In genomic region chr3:123069021-123069381, GRCh38 we compare ENCODE assay signal across 2 cellular contexts.
TF ChIP-seq lines count a peak whose summit lies in the region.

No MANE protein-coding gene starts in this region.

TF ChIP-seq in GM23338, 12 proteins besides CTCF, POLR2A, EP300 and RAD21:
- TF ChIP-seq, protein P1, sequence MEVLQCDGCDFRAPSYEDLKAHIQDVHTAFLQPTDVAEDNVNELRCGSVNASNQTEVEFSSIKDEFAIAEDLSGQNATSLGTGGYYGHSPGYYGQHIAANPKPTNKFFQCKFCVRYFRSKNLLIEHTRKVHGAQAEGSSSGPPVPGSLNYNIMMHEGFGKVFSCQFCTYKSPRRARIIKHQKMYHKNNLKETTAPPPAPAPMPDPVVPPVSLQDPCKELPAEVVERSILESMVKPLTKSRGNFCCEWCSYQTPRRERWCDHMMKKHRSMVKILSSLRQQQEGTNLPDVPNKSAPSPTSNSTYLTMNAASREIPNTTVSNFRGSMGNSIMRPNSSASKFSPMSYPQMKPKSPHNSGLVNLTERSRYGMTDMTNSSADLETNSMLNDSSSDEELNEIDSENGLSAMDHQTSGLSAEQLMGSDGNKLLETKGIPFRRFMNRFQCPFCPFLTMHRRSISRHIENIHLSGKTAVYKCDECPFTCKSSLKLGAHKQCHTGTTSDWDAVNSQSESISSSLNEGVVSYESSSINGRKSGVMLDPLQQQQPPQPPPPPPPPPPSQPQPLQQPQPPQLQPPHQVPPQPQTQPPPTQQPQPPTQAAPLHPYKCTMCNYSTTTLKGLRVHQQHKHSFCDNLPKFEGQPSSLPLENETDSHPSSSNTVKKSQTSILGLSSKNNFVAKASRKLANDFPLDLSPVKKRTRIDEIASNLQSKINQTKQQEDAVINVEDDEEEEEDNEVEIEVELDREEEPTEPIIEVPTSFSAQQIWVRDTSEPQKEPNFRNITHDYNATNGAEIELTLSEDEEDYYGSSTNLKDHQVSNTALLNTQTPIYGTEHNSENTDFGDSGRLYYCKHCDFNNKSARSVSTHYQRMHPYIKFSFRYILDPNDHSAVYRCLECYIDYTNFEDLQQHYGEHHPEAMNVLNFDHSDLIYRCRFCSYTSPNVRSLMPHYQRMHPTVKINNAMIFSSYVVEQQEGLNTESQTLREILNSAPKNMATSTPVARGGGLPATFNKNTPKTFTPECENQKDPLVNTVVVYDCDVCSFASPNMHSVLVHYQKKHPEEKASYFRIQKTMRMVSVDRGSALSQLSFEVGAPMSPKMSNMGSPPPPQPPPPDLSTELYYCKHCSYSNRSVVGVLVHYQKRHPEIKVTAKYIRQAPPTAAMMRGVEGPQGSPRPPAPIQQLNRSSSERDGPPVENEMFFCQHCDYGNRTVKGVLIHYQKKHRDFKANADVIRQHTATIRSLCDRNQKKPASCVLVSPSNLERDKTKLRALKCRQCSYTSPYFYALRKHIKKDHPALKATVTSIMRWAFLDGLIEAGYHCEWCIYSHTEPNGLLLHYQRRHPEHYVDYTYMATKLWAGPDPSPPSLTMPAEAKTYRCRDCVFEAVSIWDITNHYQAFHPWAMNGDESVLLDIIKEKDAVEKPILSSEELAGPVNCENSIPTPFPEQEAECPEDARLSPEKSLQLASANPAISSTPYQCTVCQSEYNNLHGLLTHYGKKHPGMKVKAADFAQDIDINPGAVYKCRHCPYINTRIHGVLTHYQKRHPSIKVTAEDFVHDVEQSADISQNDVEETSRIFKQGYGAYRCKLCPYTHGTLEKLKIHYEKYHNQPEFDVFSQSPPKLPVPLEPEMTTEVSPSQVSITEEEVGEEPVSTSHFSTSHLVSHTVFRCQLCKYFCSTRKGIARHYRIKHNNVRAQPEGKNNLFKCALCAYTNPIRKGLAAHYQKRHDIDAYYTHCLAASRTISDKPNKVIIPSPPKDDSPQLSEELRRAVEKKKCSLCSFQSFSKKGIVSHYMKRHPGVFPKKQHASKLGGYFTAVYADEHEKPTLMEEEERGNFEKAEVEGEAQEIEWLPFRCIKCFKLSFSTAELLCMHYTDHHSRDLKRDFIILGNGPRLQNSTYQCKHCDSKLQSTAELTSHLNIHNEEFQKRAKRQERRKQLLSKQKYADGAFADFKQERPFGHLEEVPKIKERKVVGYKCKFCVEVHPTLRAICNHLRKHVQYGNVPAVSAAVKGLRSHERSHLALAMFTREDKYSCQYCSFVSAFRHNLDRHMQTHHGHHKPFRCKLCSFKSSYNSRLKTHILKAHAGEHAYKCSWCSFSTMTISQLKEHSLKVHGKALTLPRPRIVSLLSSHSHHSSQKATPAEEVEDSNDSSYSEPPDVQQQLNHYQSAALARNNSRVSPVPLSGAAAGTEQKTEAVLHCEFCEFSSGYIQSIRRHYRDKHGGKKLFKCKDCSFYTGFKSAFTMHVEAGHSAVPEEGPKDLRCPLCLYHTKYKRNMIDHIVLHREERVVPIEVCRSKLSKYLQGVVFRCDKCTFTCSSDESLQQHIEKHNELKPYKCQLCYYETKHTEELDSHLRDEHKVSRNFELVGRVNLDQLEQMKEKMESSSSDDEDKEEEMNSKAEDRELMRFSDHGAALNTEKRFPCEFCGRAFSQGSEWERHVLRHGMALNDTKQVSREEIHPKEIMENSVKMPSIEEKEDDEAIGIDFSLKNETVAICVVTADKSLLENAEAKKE (CRISPR knock-in tag; IDR thresholded peaks at IDR 0.05), result no peak
- peak; percentile 7 for TF ChIP-seq REST (IDR thresholded peaks at IDR 0.05; ENCODE audit: unreplicated experiment)
TF ChIP-seq in GM23338: peak in this region for 1.

TF ChIP-seq in endothelial cell of umbilical vein, 7 proteins besides CTCF, POLR2A, EP300 and RAD21:
- no peak for TF ChIP-seq EZH2 (IDR thresholded peaks at IDR 0.05; ENCODE audit: borderline replicate concordance, low read depth, low read length, severe bottlenecking)
- no peak for TF ChIP-seq MYC (IDR thresholded peaks at IDR 0.05; ENCODE audit: low read depth, low read length)
- no peak for TF ChIP-seq POLR2AphosphoS5 (IDR thresholded peaks at IDR 0.05; ENCODE audit: insufficient read depth, low read depth, low read length)
- TF ChIP-seq MAX (IDR thresholded peaks at IDR 0.05; ENCODE audit: insufficient read depth, insufficient read length), result no peak
- no peak for TF ChIP-seq GATA2 (IDR thresholded peaks at IDR 0.05; ENCODE audit: insufficient read depth, insufficient read length, low read depth, low read length)
- no peak for TF ChIP-seq JUN (IDR thresholded peaks at IDR 0.05; ENCODE audit: borderline replicate concordance, insufficient read depth, insufficient read length, low read depth)
- no peak for TF ChIP-seq FOS (IDR thresholded peaks at IDR 0.05; ENCODE audit: borderline replicate concordance, insufficient read depth, low read length)
